In genomic region chr7:47622946-47623640, GRCh38 we compare ENCODE assay signal across 9 cellular contexts. TPM values are rescaled to one million over a fixed set of nuclear protein-coding genes. Genes with fewer than 3 reads are reported as not detected.
DNase-seq lines count a peak whose midpoint lies in the region; ATAC-seq and TF ChIP-seq lines count a peak whose summit lies in the region.
"Had no signal": no experiment of that assay in that cellular context is flagged by ENCODE, and none has a peak within 500 bp of the region (broad histone marks: within the 10 kb centered on the region; RNA-seq: fewer than 3 reads in every experiment).

No MANE protein-coding gene starts in this region.

- no peaks in the 10 kb centered on the region for H3K9me3 ChIP-seq in BLaER1 treated with 17β-estradiol and CSF1 and Interleukin-3, amounts not matched to agents 10 nM and 100 nM (replicated peaks in 1 of 11)
- H3K9me3 ChIP-seq in adipocyte (ENCODE audit: control insufficient read depth, low read length) (no peaks in the 10 kb centered on the region), thyroid gland (no peaks in the 10 kb centered on the region)

- intact Hi-C loops in left cardiac atrium (cut with DNase I) = no loop called here
- intact Hi-C loops in thyroid gland (cut with DNase I) = no loop called here

- H3K4me2 ChIP-seq in BLaER1 treated with 17β-estradiol and CSF1 and Interleukin-3, amounts not matched to agents 10 nM and 100 nM = peak overlapping the region in 9 of 11 experiments; percentile 35 to 98 (median 90); a peak in 15 of 22 replicates

- WGBS in thyroid gland, 2 donors = 75 to 76% methylated on average over 11 of the region's 11 CpGs

- H4K20me1 ChIP-seq in BLaER1 treated with 17β-estradiol and CSF1 and Interleukin-3, amounts not matched to agents 10 nM and 100 nM = no peaks in the 10 kb centered on the region

- H3K36me3 ChIP-seq in BLaER1 treated with 17β-estradiol and CSF1 and Interleukin-3, amounts not matched to agents 10 nM and 100 nM = no peaks in the 10 kb centered on the region
- no peaks in the 10 kb centered on the region for H3K36me3 ChIP-seq in adipocyte (ENCODE audit: control insufficient read depth, insufficient read depth, low read length, severe bottlenecking)
- H3K36me3 ChIP-seq in thyroid gland = no peaks in the 10 kb centered on the region

- TF ChIP-seq CTCF in thyroid gland (IDR thresholded peaks at IDR 0.05) = no peak

- peak; percentile 95 for DNase-seq in adipocyte (ENCODE audit: low read depth)
- no peak for DNase-seq in left cardiac atrium
- peak; percentile 57 for DNase-seq in retina
- DNase-seq in thyroid gland = no peak
- no peak for DNase-seq in germinal center (ENCODE audit: low spot score)
- DNase-seq: activated naive CD8-positive, alpha-beta T cell treated with anti-CD3 and anti-CD28 coated beads, Interleukin-2, amount 10 ng/mL, durations not matched to agents 7 days and 5 days had no signal

- H3K4me1 ChIP-seq in BLaER1 treated with 17β-estradiol and CSF1 and Interleukin-3, amounts not matched to agents 10 nM and 100 nM = peaks cover 59 to 77% (median 73%) of the 10 kb centered on the region in 10 experiments
- H3K4me1 ChIP-seq in adipocyte (ENCODE audit: control insufficient read depth, insufficient read depth, low read length) (peaks cover 16% of the 10 kb centered on the region), thyroid gland (peaks cover 0 to 10% of the 10 kb centered on the region in 2 donors)

- H3K27me3 ChIP-seq in BLaER1 treated with 17β-estradiol and CSF1 and Interleukin-3, amounts not matched to agents 10 nM and 100 nM = peaks cover 0 to 19% (median 0%) of the 10 kb centered on the region in 11 experiments; a peak in 8 of 22 replicates
- H3K27me3 ChIP-seq in adipocyte (replicated peaks; ENCODE audit: control insufficient read depth, insufficient read depth, low read length) (peaks cover 33% of the 10 kb centered on the region), thyroid gland (no peaks in the 10 kb centered on the region)

- H3K4me3 ChIP-seq in BLaER1 treated with 17β-estradiol and CSF1 and Interleukin-3, amounts not matched to agents 10 nM and 100 nM = no peak overlapping the region
- no peak overlapping the region for H3K4me3 ChIP-seq in adipocyte (ENCODE audit: low read length)
- H3K4me3 ChIP-seq in thyroid gland (replicated peaks in 1 of 3) = no peak overlapping the region

- peak; percentile 79 to 83 for ATAC-seq in left cardiac atrium
- no peak for ATAC-seq in HG03432 (IDR thresholded peaks at IDR 0.05; ENCODE audit: unreplicated experiment)
- ATAC-seq in GM19397 (IDR thresholded peaks at IDR 0.05; ENCODE audit: unreplicated experiment) = no peak

- peak overlapping the region in 1 of 11 experiments; percentile 29; a peak in 3 of 22 replicates for H3K27ac ChIP-seq in BLaER1 treated with 17β-estradiol and CSF1 and Interleukin-3, amounts not matched to agents 10 nM and 100 nM
- peak overlapping the region in 1 of 3 donors; percentile 19 for H3K27ac ChIP-seq in thyroid gland

- no peak for TF ChIP-seq POLR2A in thyroid gland (IDR thresholded peaks at IDR 0.05)

- 0 out of 22 replicates have a peak overlapping the region, but pooled peaks of 1 of the 11 experiments have one; percentile 6 for H3K9ac ChIP-seq in BLaER1 treated with 17β-estradiol and CSF1 and Interleukin-3, amounts not matched to agents 10 nM and 100 nM
- peak overlapping the region; percentile 26 for H3K9ac ChIP-seq in adipocyte (ENCODE audit: low read length)

RNA-seq across cellular contexts. Expression of gene TNS3, which starts 41.2 kb away (rescaled TPM):
- 10 to 100 TPM; 51.4 to 66.9 TPM for total RNA-seq in left cardiac atrium
- 10 to 100 TPM; 65.8 to 93.0 (median 80.7) TPM for total RNA-seq in thyroid gland

Comparison
In these comparisons a context has a peak if more than half of its experiments do, and no peak if none do; other contexts are left out.
1. DNase-seq: peak in adipocyte (single experiment) and retina (single experiment); none in left cardiac atrium (single experiment), thyroid gland (0 of 2) and germinal center (single experiment).
2. ATAC-seq: peak in left cardiac atrium (2 of 2); none in HG03432 (single experiment) and GM19397 (single experiment).